26 cellular contexts compared by ENCODE assay signal in genomic region chr2:25232248-25232825, GRCh38.
A peak's percentile ranks its signal among the peaks of the same experiment; 100 is the strongest.
DNase-seq lines count a peak whose midpoint lies in the region; ATAC-seq, FAIRE-seq and TF ChIP-seq lines count a peak whose summit lies in the region.
"Had no signal": no experiment of that assay in that cellular context is flagged by ENCODE, and none has a peak within 500 bp of the region (broad histone marks: within the 10 kb centered on the region; RNA-seq: fewer than 3 reads in every experiment).

No MANE protein-coding gene starts in this region.

- peaks cover 23% of the 10 kb centered on the region for H3K4me1 ChIP-seq in HepG2 (ENCODE audit: insufficient read depth, low read length)
- no peaks in the 10 kb centered on the region for H3K4me1 ChIP-seq in right lobe of liver
- H3K4me1 ChIP-seq: Caco-2 had no signal

- in situ Hi-C loops in HepG2 (cut with HindIII; ENCODE audit: extremely low pct_ligation_motif_present, low pct_unique_long_range_greater_than_20kb) (no loop called here), KBM-7 (cut with MboI; ENCODE audit: low pct_unique_long_range_greater_than_20kb, low sequenced_read_pairs) (no loop called here)

- no peak for TF ChIP-seq EP300 in HepG2 (IDR thresholded peaks at IDR 0.05; ENCODE audit: low read depth in 2 of 2, low read length in 2 of 2)
- no peak for TF ChIP-seq EP300 in HepG2 (CRISPR knock-in tag; IDR thresholded peaks at IDR 0.05; ENCODE audit: borderline replicate concordance)

- H2AFZ ChIP-seq in HepG2 (ENCODE audit: low read length): no peak overlapping the region
- H2AFZ ChIP-seq: PC-9 had no signal

- no peak overlapping the region for H3K4me3 Mint-ChIP-seq in mesothelial cell of epicardium
- H3K4me3 Mint-ChIP-seq: activated naive CD8-positive, alpha-beta T cell; HFFc6 had no signal

- no peaks in the 10 kb centered on the region for H3K27me3 Mint-ChIP-seq in mesothelial cell of epicardium (ENCODE audit: low read depth)
- H3K27me3 Mint-ChIP-seq: activated naive CD8-positive, alpha-beta T cell had no signal

- H3K9ac ChIP-seq in HepG2 (ENCODE audit: insufficient read depth, low read depth, low read length): no peak overlapping the region

- CTCF ChIA-PET in HepG2 (lab: Yijun Ruan, JAX; ENCODE audit: low intra/inter-chr PET ratio, low total read pairs): no interaction called here

- H4K20me1 ChIP-seq in HepG2 (ENCODE audit: insufficient read depth, low read length): no peaks in the 10 kb centered on the region

- TF ChIP-seq CTCF in HepG2 (CRISPR knock-in tag; IDR thresholded peaks at IDR 0.05) (no peak), right lobe of liver (IDR thresholded peaks at IDR 0.05) (no peak), mesothelial cell of epicardium (IDR thresholded peaks at IDR 0.05; ENCODE audit: unreplicated experiment) (no peak)

- no peak for ATAC-seq in HepG2
- no peak for ATAC-seq in right lobe of liver
- no peak for ATAC-seq in GM21447 (IDR thresholded peaks at IDR 0.05; ENCODE audit: unreplicated experiment)
- ATAC-seq: left ventricle myocardium superior, right cardiac atrium had no signal

- H3K27ac ChIP-seq in HepG2 (ENCODE audit: extremely low read length, insufficient read depth, low read length): no peak overlapping the region
- H3K27ac ChIP-seq in right lobe of liver: no peak overlapping the region
- H3K27ac ChIP-seq: BLaER1 treated with 17β-estradiol and CSF1 and Interleukin-3, amounts not matched to agents 10 nM and 100 nM; epithelial cell of prostate; neutrophil; PC-9; tibial artery had no signal

- H3K9me3 ChIP-seq in HepG2 (ENCODE audit: low read length): no peaks in the 10 kb centered on the region
- no peaks in the 10 kb centered on the region for H3K9me3 ChIP-seq in right lobe of liver
- H3K9me3 ChIP-seq: BLaER1 treated with 17β-estradiol and CSF1 and Interleukin-3, amounts not matched to agents 10 nM and 100 nM; Caco-2; neutrophil; tibial artery had no signal

- H3K36me3 Mint-ChIP-seq in mesothelial cell of epicardium: peaks cover 29% of the 10 kb centered on the region

- DNase-seq in HepG2 (ENCODE audit: low spot score): no peak
- no peak for DNase-seq in right lobe of liver
- peak; percentile 65 for DNase-seq in NCI-H187 treated with DMSO at 0.1 percent for 48 hours (lab: John Stamatoyannopoulos, UW)
- DNase-seq in mesothelial cell of epicardium (ENCODE audit: low spot score in 2 of 2, unreplicated experiment in 2 of 2): no peak
- no peak for DNase-seq in KBM-7
- no peak for DNase-seq in hepatic stellate cell (ENCODE audit: low spot score)
- DNase-seq: activated CD4-positive, CD25-positive, alpha-beta regulatory T cell treated with anti-CD3 and anti-CD28 coated beads, Interleukin-2, amount 50 U/mL, for 72 hours; aorta; Caco-2; HFFc6; islet precursor cell; left ventricle myocardium superior; mesendoderm; PC-9; right cardiac atrium; SHP77; stimulated activated CD4-positive, alpha-beta T cell treated with anti-CD3 and anti-CD28 coated beads, Interleukin-1b, Interleukin-23, amount 100 ng/mL, for 48 hours; T-helper 2 cell; tibial artery had no signal

- BruUV-seq in HepG2 (replicated peaks; lab: Mats Ljungman, UMichigan): no TSS peak

- H3K27me3 ChIP-seq in HepG2 (ENCODE audit: control insufficient read depth in 1 of 2, insufficient read depth in 2 of 2, low read length in 2 of 2): no peaks in the 10 kb centered on the region
- no peaks in the 10 kb centered on the region for H3K27me3 ChIP-seq in right lobe of liver
- H3K27me3 ChIP-seq: BLaER1 treated with 17β-estradiol and CSF1 and Interleukin-3, amounts not matched to agents 10 nM and 100 nM; neutrophil; tibial artery had no signal

- H3K4me2 ChIP-seq in HepG2 (ENCODE audit: low read depth, low read length): no peak overlapping the region
- H3K4me2 ChIP-seq: PC-9 had no signal

- POLR2A ChIA-PET in HepG2 (lab: Yijun Ruan, JAX): no interaction called here

- H3K4me3 ChIP-seq in HepG2 (replicated peaks in 1 of 3; ENCODE audit: insufficient read depth in 1 of 3, low read depth in 2 of 3, low read length in 3 of 3) (no peak overlapping the region), right lobe of liver (no peak overlapping the region)
- H3K4me3 ChIP-seq: BLaER1 treated with 17β-estradiol and CSF1 and Interleukin-3, amounts not matched to agents 10 nM and 100 nM; PC-9; tibial artery had no signal

- TF ChIP-seq POLR2A in HepG2 (IDR thresholded peaks at IDR 0.05; ENCODE audit: insufficient read depth in 1 of 2, low read depth in 2 of 2, low read length in 2 of 2) (0 out of 4 replicates have a peak, but pooled peaks of 1 of the 2 experiments have one; percentile 16), right lobe of liver (IDR thresholded peaks at IDR 0.05) (no peak)

- H3K36me3 ChIP-seq in HepG2 (replicated peaks in 1 of 2; ENCODE audit: control insufficient read depth in 1 of 2, insufficient read depth in 2 of 2, low read length in 2 of 2) (peaks cover 14 to 42% of the 10 kb centered on the region in 2 experiments), right lobe of liver (peaks cover 0 to 43% (median 6%) of the 10 kb centered on the region in 4 donors)

- TF ChIP-seq RAD21 in HepG2 (CRISPR knock-in tag; IDR thresholded peaks at IDR 0.05): no peak

- peak overlapping the region; percentile 52 for H3K27ac Mint-ChIP-seq in mesothelial cell of epicardium
- H3K27ac Mint-ChIP-seq: HFFc6 had no signal

- intact Hi-C loops in HepG2 (cut with micrococcal nuclease; ENCODE audit: unreplicated experiment) (no loop called here), right lobe of liver (cut with DNase I) (no loop called here)

- 97% methylated on average over 12 of the region's 12 CpGs for WGBS in HepG2 (ENCODE audit: low lambda C conversion rate)
- WGBS in right lobe of liver (ENCODE audit: insufficient coverage, low coverage, low lambda C conversion rate, missing lambda C conversion rate): 90% methylated on average over 4 of the region's 12 CpGs

- H3K4me1 Mint-ChIP-seq in mesothelial cell of epicardium: peaks cover 16% of the 10 kb centered on the region

- H3K9me3 Mint-ChIP-seq in mesothelial cell of epicardium: no peaks in the 10 kb centered on the region
- H3K9me3 Mint-ChIP-seq: HFFc6 had no signal

- H3K79me2 ChIP-seq in HepG2 (ENCODE audit: insufficient read depth, low read length): no peaks in the 10 kb centered on the region

- no peak for FAIRE-seq in HepG2 (lab: Jason Lieb, UNC)
- FAIRE-seq: bronchial epithelial cell, colon had no signal

TF ChIP-seq in HepG2, 621 proteins besides CTCF, POLR2A, EP300 and RAD21:
- TF ChIP-seq ZNF644 (CRISPR knock-in tag; IDR thresholded peaks at IDR 0.05; ENCODE audit: low read depth) (no peak), ZNF235 (CRISPR knock-in tag; IDR thresholded peaks at IDR 0.05; ENCODE audit: borderline replicate concordance) (no peak), ZNF672 (CRISPR knock-in tag; IDR thresholded peaks at IDR 0.05) (no peak), AGO2 (optimal IDR thresholded peaks at IDR 0.05; ENCODE audit: low read depth, low read length) (peak; percentile 78), ZBTB7A (CRISPR knock-in tag; IDR thresholded peaks at IDR 0.05) (no peak), GFI1 (CRISPR knock-in tag; IDR thresholded peaks at IDR 0.05; ENCODE audit: borderline replicate concordance) (no peak), ZNF615 (CRISPR knock-in tag; IDR thresholded peaks at IDR 0.05; ENCODE audit: borderline replicate concordance) (no peak), GLMP (CRISPR knock-in tag; IDR thresholded peaks at IDR 0.05; ENCODE audit: borderline replicate concordance) (no peak), POLR2G (IDR thresholded peaks at IDR 0.05; ENCODE audit: low read depth, low read length) (0 out of 2 replicates have a peak, but pooled peaks have one; percentile 20), RBM22 (optimal IDR thresholded peaks at IDR 0.05; ENCODE audit: low read length) (peak; percentile 12)
